Comparison of ENCODE assay signal across 1 cellular context in the genomic region with DNA sequence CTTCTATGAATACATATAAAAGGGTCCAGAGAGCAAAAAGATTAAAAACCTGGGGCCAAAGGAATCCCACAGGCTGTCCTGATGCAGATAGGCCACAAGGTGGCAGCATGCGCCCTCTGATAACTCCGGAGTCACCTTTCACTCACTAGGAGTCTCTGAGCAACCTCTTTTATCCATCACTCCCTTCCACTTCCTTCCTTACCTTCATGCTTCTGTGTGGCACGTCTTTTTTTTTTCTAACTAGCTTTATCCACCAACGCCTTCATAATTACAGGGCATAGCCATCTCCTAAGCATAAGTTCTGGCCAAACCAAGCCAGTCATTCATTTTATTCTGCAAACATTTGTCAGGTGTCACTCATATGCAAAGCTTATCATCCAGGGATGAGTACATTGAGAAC.
TF ChIP-seq lines count a peak whose summit lies in the region.

No MANE protein-coding gene starts in this region.

TF ChIP-seq in GM23338, 12 proteins besides CTCF, POLR2A, EP300 and RAD21 (continued from another document):
- TF ChIP-seq ZNF462 (CRISPR knock-in tag; IDR thresholded peaks at IDR 0.05), result no peak
